Comparison of ENCODE assay signal across 17 cellular contexts in genomic region chr17:56893503-56893902, GRCh38.
"Had no signal": no experiment of that assay in that cellular context is flagged by ENCODE, and none has a peak within 500 bp of the region (broad histone marks: within the 10 kb centered on the region; RNA-seq: fewer than 3 reads in every experiment).

No MANE protein-coding gene starts in this region.

- H3K4me3 Mint-ChIP-seq: activated B cell treated with CpG ODN at 0.5 μM for 24 hours; activated CD4-positive, alpha-beta memory T cell treated with anti-CD3 and anti-CD28 coated beads for 36 hours; activated naive CD4-positive, alpha-beta T cell treated with anti-CD3 and anti-CD28 coated beads, Interleukin-2, amount 50 U/mL, for 24 hours; effector memory CD8-positive, alpha-beta T cell; nephron progenitor cell; stimulated activated naive B cell treated with anti-CD40 and anti-IgM and Interleukin-4, amounts not matched to agents 10 μg/mL and 1 μg/mL and 100 μg/mL, for 72 hours had no signal

- H3K4me1 ChIP-seq: body of pancreas, upper lobe of right lung had no signal

- H3K27ac ChIP-seq: body of pancreas, hepatocyte, upper lobe of right lung had no signal

- H3K27me3 ChIP-seq: body of pancreas, hepatocyte, spleen, upper lobe of right lung had no signal

- H3K4me1 Mint-ChIP-seq: activated naive CD4-positive, alpha-beta T cell treated with anti-CD3 and anti-CD28 coated beads, Interleukin-2, amount 50 U/mL, for 24 hours had no signal

- H3K4me3 ChIP-seq: body of pancreas, hepatocyte, spleen, upper lobe of right lung had no signal

- H3K9me3 Mint-ChIP-seq: activated B cell treated with CpG ODN at 0.5 μM for 24 hours; activated naive CD4-positive, alpha-beta T cell treated with anti-CD3 and anti-CD28 coated beads, Interleukin-2, amount 50 U/mL, for 24 hours; effector memory CD8-positive, alpha-beta T cell had no signal

- H3K27me3 Mint-ChIP-seq: activated B cell treated with CpG ODN at 0.5 μM for 24 hours; activated CD4-positive, alpha-beta memory T cell treated with anti-CD3 and anti-CD28 coated beads for 36 hours; activated naive CD4-positive, alpha-beta T cell treated with anti-CD3 and anti-CD28 coated beads, Interleukin-2, amount 50 U/mL, for 24 hours; effector memory CD8-positive, alpha-beta T cell; stimulated activated naive B cell treated with anti-CD40 and anti-IgM and Interleukin-4, amounts not matched to agents 10 μg/mL and 1 μg/mL and 100 μg/mL, for 72 hours had no signal

- ATAC-seq: body of pancreas; effector memory CD8-positive, alpha-beta T cell; left colon; stimulated activated naive B cell treated with anti-CD40 and anti-IgM and Interleukin-4, amounts not matched to agents 10 μg/mL and 1 μg/mL and 100 μg/mL, for 72 hours; upper lobe of right lung had no signal

- DNase-seq: activated B cell treated with CpG ODN at 0.5 μM for 24 hours; activated CD4-positive, alpha-beta memory T cell treated with anti-CD3 and anti-CD28 coated beads for 36 hours; activated CD4-positive, alpha-beta T cell treated with anti-CD3 and anti-CD28 coated beads for 4 hours; activated effector memory CD4-positive, alpha-beta T cell treated with anti-CD3 and anti-CD28 coated beads, Interleukin-2, amount 50 U/mL, for 16 hours; activated T-cell treated with anti-CD3 and anti-CD28 coated beads for 4 hours; body of pancreas; effector memory CD8-positive, alpha-beta T cell; left colon; midbrain; nephron progenitor cell; nucleus accumbens; spleen; stimulated activated CD4-positive, alpha-beta T cell treated with anti-CD3 and anti-CD28 coated beads, Interleukin-4, amount 100 ng/mL, for 4 hours; stimulated activated naive B cell treated with anti-CD40 and anti-IgM and Interleukin-4, amounts not matched to agents 10 μg/mL and 1 μg/mL and 100 μg/mL, for 72 hours; upper lobe of right lung had no signal

- H3K9me3 ChIP-seq: body of pancreas, upper lobe of right lung had no signal

- H3K27ac Mint-ChIP-seq: activated B cell treated with CpG ODN at 0.5 μM for 24 hours; activated CD4-positive, alpha-beta memory T cell treated with anti-CD3 and anti-CD28 coated beads for 36 hours; activated naive CD4-positive, alpha-beta T cell treated with anti-CD3 and anti-CD28 coated beads, Interleukin-2, amount 50 U/mL, for 24 hours; nephron progenitor cell; stimulated activated naive B cell treated with anti-CD40 and anti-IgM and Interleukin-4, amounts not matched to agents 10 μg/mL and 1 μg/mL and 100 μg/mL, for 72 hours had no signal
